Comparison of ENCODE assay signal across 31 cellular contexts in the genomic region with DNA sequence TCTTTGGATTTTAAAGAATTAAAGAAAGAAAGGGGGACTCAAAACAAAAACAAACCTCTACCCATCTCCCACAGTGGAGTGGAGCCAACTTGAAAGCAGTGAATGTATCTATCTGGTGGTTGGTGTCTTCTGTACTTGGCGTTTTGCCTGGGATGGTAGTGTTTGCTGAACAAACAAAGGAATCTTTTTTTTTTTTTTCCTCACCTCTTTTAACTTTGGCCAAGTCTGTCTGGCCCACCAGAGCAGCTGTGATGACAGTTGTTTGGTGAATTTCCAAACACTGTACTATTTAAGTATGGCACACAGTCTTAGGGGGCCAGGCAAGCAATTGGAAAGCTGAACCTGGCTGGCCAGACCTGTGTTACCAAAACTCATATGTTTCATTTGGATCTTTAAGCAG.
DNase-seq lines count a peak whose midpoint lies in the region; ATAC-seq, FAIRE-seq and TF ChIP-seq lines count a peak whose summit lies in the region.
"Had no signal": no experiment of that assay in that cellular context is flagged by ENCODE, and none has a peak within 500 bp of the region (broad histone marks: within the 10 kb centered on the region; RNA-seq: fewer than 3 reads in every experiment).

No MANE protein-coding gene starts in this region.

- no peaks in the 10 kb centered on the region for H3K9me3 ChIP-seq in mammary epithelial cell (replicated peaks; ENCODE audit: insufficient read depth, low read length)
- H3K9me3 ChIP-seq: adrenal gland, body of pancreas, lower lobe of right lung, psoas muscle, transverse colon had no signal

- no peak overlapping the region for H3K27ac ChIP-seq in mammary epithelial cell (ENCODE audit: insufficient read depth, low read depth, low read length)
- H3K27ac ChIP-seq: 22Rv1, adrenal gland, body of pancreas, C4-2B, GM23248, lower lobe of right lung, PC-9, psoas muscle, sigmoid colon, transverse colon had no signal

- H3K4me1 ChIP-seq in mammary epithelial cell (ENCODE audit: insufficient read depth, low read length) = peaks cover 9% of the 10 kb centered on the region
- H3K4me1 ChIP-seq: adrenal gland, lower lobe of right lung, psoas muscle, sigmoid colon, transverse colon had no signal

- H3K4me2 ChIP-seq in mammary epithelial cell (ENCODE audit: insufficient read depth, low read depth, low read length) = no peak overlapping the region
- H3K4me2 ChIP-seq: PC-9 had no signal

- intact Hi-C loops in mammary epithelial cell (cut with micrococcal nuclease) = no loop called here

- no peaks in the 10 kb centered on the region for H3K79me2 ChIP-seq in mammary epithelial cell (ENCODE audit: insufficient read depth, low read length)

- no peak overlapping the region for H2AFZ ChIP-seq in mammary epithelial cell (ENCODE audit: low read depth, low read length)
- H2AFZ ChIP-seq: GM23248, PC-9 had no signal

- no peaks in the 10 kb centered on the region for H3K27me3 ChIP-seq in mammary epithelial cell (ENCODE audit: insufficient read depth, low read length)
- H3K27me3 ChIP-seq: adrenal gland, body of pancreas, sigmoid colon, transverse colon had no signal

- no peak overlapping the region for H3K9ac ChIP-seq in mammary epithelial cell (ENCODE audit: insufficient read depth, low read length)
- H3K9ac ChIP-seq: GM23248 had no signal

- no peak overlapping the region for H3K4me3 ChIP-seq in mammary epithelial cell (replicated peaks in 1 of 3; ENCODE audit: insufficient read depth in 1 of 3, low read depth in 2 of 3, low read length in 3 of 3)
- H3K4me3 ChIP-seq: adrenal gland, body of pancreas, GM23248, lower lobe of right lung, PC-9, psoas muscle, sigmoid colon, transverse colon had no signal

- H4K20me1 ChIP-seq in mammary epithelial cell (ENCODE audit: insufficient read depth, low read length) = no peaks in the 10 kb centered on the region

- dilution Hi-C loops in mammary epithelial cell (cut with HindIII; ENCODE audit: low sequenced_read_pairs) = no loop called here

- CTCF ChIA-PET in mammary epithelial cell (lab: Charles Lee; ENCODE audit: low non-redundant PET) = no interaction called here

- FAIRE-seq in urothelium cell line (lab: Jason Lieb, UNC) = no peak

- 0% methylated on average over 1 of the region's 1 CpG for WGBS in mammary epithelial cell (ENCODE audit: low coverage, missing lambda C conversion rate)

- peak; percentile 40 for DNase-seq in DMS 273 (lab: John Stamatoyannopoulos, UW; ENCODE audit: unreplicated experiment)
- DNase-seq in DMS 273 treated with DMSO at 0.1 percent for 48 hours (lab: John Stamatoyannopoulos, UW) = no peak
- peak; percentile 74 for DNase-seq in NCI-H345 (lab: John Stamatoyannopoulos, UW)
- peak; percentile 2 for DNase-seq in islet precursor cell
- DNase-seq in urothelium cell line (ENCODE audit: low spot score) = peak; percentile 34
- DNase-seq in NOMO-1 (lab: John Stamatoyannopoulos, UW; ENCODE audit: unreplicated experiment in 2 of 2) = no peak
- no peak for DNase-seq in mammary epithelial cell
- DNase-seq: activated CD4-positive, alpha-beta memory T cell treated with anti-CD3 and anti-CD28 coated beads, Interleukin-2, amount 10 ng/mL, durations not matched to agents 7 days and 5 days; activated CD4-positive, CD25-positive, alpha-beta regulatory T cell treated with anti-CD3 and anti-CD28 coated beads, Interleukin-2, amount 50 U/mL, for 72 hours; activated CD8-positive, alpha-beta memory T cell treated with anti-CD3 and anti-CD28 coated beads, Interleukin-2, amount 50 U/mL, for 48 hours; activated naive CD4-positive, alpha-beta T cell treated with Interleukin-2 at 50 U/mL for 16 hours; adrenal gland; body of pancreas; endodermal cell; GM23248; lower lobe of right lung; naive thymus-derived CD8-positive, alpha-beta T cell; NCI-H1048; NCI-H187 treated with DMSO at 0.1 percent for 48 hours; NCI-H226; nucleus accumbens; PC-9; psoas muscle; sigmoid colon; stimulated activated CD4-positive, alpha-beta T cell treated with anti-CD3 and anti-CD28 coated beads, Interleukin-4, amount 100 ng/mL, for 1 hour; transverse colon had no signal

- no peak for TF ChIP-seq CTCF in mammary epithelial cell (conservative IDR thresholded peaks at IDR 0.05 in 1 of 2, IDR thresholded peaks at IDR 0.05 in 1 of 2; ENCODE audit: extremely low read depth in 1 of 2, insufficient read depth in 1 of 2, low read depth in 1 of 2, low read length in 2 of 2)

- in situ Hi-C loops in mammary epithelial cell (cut with MboI; ENCODE audit: low sequenced_read_pairs in 2 of 2) = no loop called here

- ATAC-seq in HG03565 (IDR thresholded peaks at IDR 0.05; ENCODE audit: unreplicated experiment) = no peak
- ATAC-seq: body of pancreas; esophagus mucosa; lower lobe of right lung; naive thymus-derived CD8-positive, alpha-beta T cell; psoas muscle; Right ventricle myocardium inferior had no signal

- no peaks in the 10 kb centered on the region for H3K36me3 ChIP-seq in mammary epithelial cell (ENCODE audit: insufficient read depth, low read length)
- H3K36me3 ChIP-seq: adrenal gland, lower lobe of right lung, sigmoid colon, transverse colon had no signal

- no TSS peak for BruUV-seq in mammary epithelial cell (replicated peaks; lab: Mats Ljungman, UMichigan)

Comparison
In these comparisons a context has a peak if more than half of its experiments do, and no peak if none do; other contexts are left out.
1. DNase-seq: peak in DMS 273 (single experiment), NCI-H345 (single experiment), islet precursor cell (single experiment) and urothelium cell line (single experiment); none in DMS 273 treated with DMSO at 0.1 percent for 48 hours (single experiment), NOMO-1 (0 of 2) and mammary epithelial cell (single experiment).